ENCODE assay signal across 9 cellular contexts in the genomic region with DNA sequence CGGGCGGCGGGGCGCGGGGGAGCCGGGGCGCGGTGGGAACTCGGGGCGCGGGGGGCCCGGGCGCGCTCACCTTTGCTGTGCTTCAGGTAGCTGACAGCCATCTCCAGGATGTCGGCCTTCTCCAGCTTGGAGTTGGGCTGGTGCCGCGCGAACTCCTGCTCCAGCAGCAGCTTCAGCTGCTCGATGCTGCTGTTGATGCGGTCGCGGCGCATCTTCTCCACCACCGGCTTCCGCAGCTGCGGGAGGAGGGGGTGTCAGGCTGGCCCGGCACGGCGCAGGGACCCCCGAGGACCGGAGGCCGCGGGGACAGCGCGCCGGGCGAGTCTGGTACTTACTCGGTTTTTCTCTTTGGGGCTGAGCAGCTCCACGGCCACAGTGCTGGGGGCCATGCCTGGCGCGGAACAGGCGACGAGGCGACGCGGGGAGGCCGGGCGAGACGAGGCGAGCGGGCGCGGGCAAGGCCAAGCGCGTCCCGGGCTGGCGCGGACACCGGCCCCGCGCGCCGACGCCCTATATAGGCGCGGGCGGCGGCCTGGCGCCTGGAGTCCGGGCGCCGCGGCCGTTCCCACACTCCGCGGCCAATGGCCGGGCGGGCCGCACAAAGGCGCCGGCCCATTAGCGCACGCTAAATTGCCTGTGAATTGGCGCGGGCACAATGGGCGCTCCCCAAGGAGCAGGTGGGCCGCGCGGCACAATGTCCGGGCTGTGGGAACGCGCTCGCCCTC. TPM values are rescaled to one million over a fixed set of nuclear protein-coding genes. Genes with fewer than 3 reads are reported as not detected.
DNase-seq lines count a peak whose midpoint lies in the region; ATAC-seq, FAIRE-seq and TF ChIP-seq lines count a peak whose summit lies in the region.
"Had no signal": no experiment of that assay in that cellular context is flagged by ENCODE, and none has a peak within 500 bp of the region (broad histone marks: within the 10 kb centered on the region; RNA-seq: fewer than 3 reads in every experiment).

A gene with protein sequence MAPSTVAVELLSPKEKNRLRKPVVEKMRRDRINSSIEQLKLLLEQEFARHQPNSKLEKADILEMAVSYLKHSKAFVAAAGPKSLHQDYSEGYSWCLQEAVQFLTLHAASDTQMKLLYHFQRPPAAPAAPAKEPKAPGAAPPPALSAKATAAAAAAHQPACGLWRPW (minus strand): TSS at position 488 of the 725 bp plus-strand sequence. CDS start 99 bp downstream, at position 389.

- no TSS peak for BruUV-seq in Panc1 (replicated peaks; lab: Mats Ljungman, UMichigan)

- CTCF ChIA-PET in Panc1 (lab: Charles Lee) = no interaction called here

- no peaks in the 10 kb centered on the region for H3K36me3 ChIP-seq in ES-I3 (ENCODE audit: insufficient read depth, low read length)
- H3K36me3 ChIP-seq in Panc1 (ENCODE audit: control insufficient read depth, insufficient read depth, low read length) = no peaks in the 10 kb centered on the region; the same call in 1 of the 2 replicates
- no peaks in the 10 kb centered on the region for H3K36me3 ChIP-seq in endocrine pancreas (ENCODE audit: control insufficient read depth, insufficient read depth, low read length)

- no peak for TF ChIP-seq CTCF in Panc1 (IDR thresholded peaks at IDR 0.05)
- no peak for TF ChIP-seq CTCF in osteocyte (IDR thresholded peaks at IDR 0.05)

- H3K4me1 ChIP-seq in ES-I3 (ENCODE audit: insufficient read depth, low read length) (peaks cover 27% of the 10 kb centered on the region; the same call in 1 of the 2 replicates), Panc1 (ENCODE audit: control insufficient read depth, insufficient read depth, low read length) (peaks cover 46% of the 10 kb centered on the region), endocrine pancreas (ENCODE audit: control insufficient read depth, insufficient read depth, low read length) (no peaks in the 10 kb centered on the region)

- no peak for FAIRE-seq in GM12891 (lab: Jason Lieb, UNC)

- POLR2A ChIA-PET in Panc1 (lab: Charles Lee) = no interaction called here

- H3K9me3 ChIP-seq in ES-I3 (ENCODE audit: control insufficient read depth, insufficient read depth, low read length) (no peaks in the 10 kb centered on the region), Panc1 (ENCODE audit: control insufficient read depth, insufficient read depth, low read depth, low read length) (no peaks in the 10 kb centered on the region), endocrine pancreas (ENCODE audit: control insufficient read depth, low read length) (no peaks in the 10 kb centered on the region)

- H3K9ac ChIP-seq in ES-I3 (ENCODE audit: low read depth, low read length) (peak within 1 kb of the TSS; percentile 5; the same call in 1 of the 2 replicates), endocrine pancreas (ENCODE audit: control insufficient read depth, insufficient read depth, low read length) (peak within 1 kb of the TSS; percentile 31)

- peak within 1 kb of the TSS; percentile 40 for H3K4me3 Mint-ChIP-seq in osteocyte (ENCODE audit: unreplicated experiment)

- intact Hi-C loops in Panc1 (cut with micrococcal nuclease; ENCODE audit: unreplicated experiment) = no loop called here

- no peak within 1 kb of the TSS for H3K27ac Mint-ChIP-seq in osteocyte (ENCODE audit: unreplicated experiment)

- in situ Hi-C loops in Panc1 (cut with HindIII; ENCODE audit: low pct_unique_long_range_greater_than_20kb, low sequenced_read_pairs) = no loop called here

- no peaks in the 10 kb centered on the region for H3K9me3 Mint-ChIP-seq in osteocyte (ENCODE audit: unreplicated experiment)

- no peaks in the 10 kb centered on the region for H3K27me3 ChIP-seq in Panc1 (ENCODE audit: control insufficient read depth, insufficient read depth, low read length)
- H3K27me3 ChIP-seq in endocrine pancreas (ENCODE audit: control insufficient read depth, insufficient read depth, low read length) = no peaks in the 10 kb centered on the region

- TF ChIP-seq POLR2A in GM12891 (IDR thresholded peaks at IDR 0.05; ENCODE audit: low read depth, low read length) = no peak

- no peaks in the 10 kb centered on the region for H3K36me3 Mint-ChIP-seq in osteocyte (ENCODE audit: unreplicated experiment)

- ATAC-seq in Panc1 (no peak), GM19397 (IDR thresholded peaks at IDR 0.05; ENCODE audit: unreplicated experiment) (no peak)

- H3K4me3 ChIP-seq in Panc1 (ENCODE audit: low read depth in 2 of 2, low read length in 2 of 2) (peak within 1 kb of the TSS in 1 of 2 experiments; percentile 26; a peak in 1 of 4 replicates), endocrine pancreas (ENCODE audit: control insufficient read depth, insufficient read depth, low read length) (no peak within 1 kb of the TSS)

- DNase-seq in Panc1 (ENCODE audit: low read depth, low spot score) (no peak), osteocyte (ENCODE audit: extremely low spot score, unreplicated experiment) (no peak), NOMO-1 treated with DMSO at 0.1 percent for 48 hours (lab: John Stamatoyannopoulos, UW; ENCODE audit: unreplicated experiment) (no peak), globus pallidus (ENCODE audit: low spot score) (no peak), GM12891 (ENCODE audit: insufficient read length, low spot score) (no peak)

- peaks cover 53% of the 10 kb centered on the region for H3K4me1 Mint-ChIP-seq in osteocyte (ENCODE audit: unreplicated experiment)

- H3K27ac ChIP-seq in Panc1 (ENCODE audit: low read length) = peak within 1 kb of the TSS; percentile 59

- no peaks in the 10 kb centered on the region for H3K27me3 Mint-ChIP-seq in osteocyte (ENCODE audit: unreplicated experiment)

TF ChIP-seq in GM12891, 5 proteins besides CTCF, POLR2A, EP300 and RAD21:
- TF ChIP-seq POU2F2 (IDR thresholded peaks at IDR 0.05; ENCODE audit: low read depth, low read length) = no peak
- no peak for TF ChIP-seq PAX5 (IDR thresholded peaks at IDR 0.05; ENCODE audit: insufficient read depth, low read length, severe bottlenecking)
- no peak for TF ChIP-seq POLR2AphosphoS5 (IDR thresholded peaks at IDR 0.05; ENCODE audit: low read depth, low read length)
- no peak for TF ChIP-seq SPI1 (IDR thresholded peaks at IDR 0.05; ENCODE audit: low read depth, low read length)
- no peak for TF ChIP-seq TAF1 (IDR thresholded peaks at IDR 0.05; ENCODE audit: low read depth, low read length)

RNA-seq across cellular contexts. Expression of the gene that starts here (rescaled TPM):
- total RNA-seq in Panc1 (2021; ENCODE audit: unreplicated experiment) (not detected), osteocyte (0.29 TPM in 1 of 2 replicates, not detected in the other)
- polyA plus RNA-seq in Panc1 (2012; ENCODE audit: insufficient read length) = not detected
- not detected for polyA plus RNA-seq in GM12891 (2012; ENCODE audit: low read depth, missing spikeins)
- total RNA-seq: myocyte had no signal
